ENCODE assay signal across 9 cellular contexts in the genomic region with DNA sequence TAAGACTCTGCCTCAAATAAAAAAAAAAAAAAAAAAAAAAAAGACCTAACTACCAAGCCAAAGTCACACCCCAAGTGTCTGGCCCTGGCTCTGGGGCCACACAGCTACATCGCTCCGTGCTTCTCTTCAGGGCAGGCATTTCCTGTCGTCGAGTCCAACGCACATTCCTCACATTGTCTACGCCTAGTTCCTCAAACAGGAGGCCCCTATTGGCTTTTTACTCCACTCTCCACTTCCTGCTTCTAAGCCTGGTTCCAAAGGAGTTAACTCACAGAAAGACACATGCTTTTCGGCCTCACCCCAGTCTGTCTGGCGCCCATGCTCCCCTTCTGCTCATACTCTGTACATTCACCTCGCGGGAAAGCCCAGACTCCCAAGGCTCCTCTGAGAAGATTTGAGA. TPM values are rescaled to one million over a fixed set of nuclear protein-coding genes. Genes with fewer than 3 reads are reported as not detected.
DNase-seq lines count a peak whose midpoint lies in the region; ATAC-seq, FAIRE-seq and TF ChIP-seq lines count a peak whose summit lies in the region.
"Had no signal": no experiment of that assay in that cellular context is flagged by ENCODE, and none has a peak within 500 bp of the region (broad histone marks: within the 10 kb centered on the region; RNA-seq: fewer than 3 reads in every experiment).

No MANE protein-coding gene starts in this region.

- peaks cover 19% of the 10 kb centered on the region for H3K4me1 Mint-ChIP-seq in progenitor cell of endocrine pancreas (ENCODE audit: low read depth)

- no peaks in the 10 kb centered on the region for H3K36me3 Mint-ChIP-seq in progenitor cell of endocrine pancreas (ENCODE audit: insufficient read depth)

- peak; percentile 14; the same call in 1 of the 2 replicates for TF ChIP-seq POLR2A in H54 (IDR thresholded peaks at IDR 0.05; ENCODE audit: low read depth, low read length)
- TF ChIP-seq POLR2A in gastroesophageal sphincter (IDR thresholded peaks at IDR 0.05): no peak

- 9 to 29% methylated on average over 7 to 8 of the region's 10 CpGs for WGBS in gastroesophageal sphincter (ENCODE audit: low coverage in 1 of 2), 2 donors

- no peaks in the 10 kb centered on the region for H3K36me3 ChIP-seq in gastroesophageal sphincter

- H3K4me3 Mint-ChIP-seq in progenitor cell of endocrine pancreas (ENCODE audit: low read depth): no peak overlapping the region

- peak; percentile 36 for ATAC-seq in gastroesophageal sphincter

- peak; percentile 26 for DNase-seq in H54 (ENCODE audit: insufficient read length, low spot score)
- peak; percentile 94 for DNase-seq in SIG-M5 treated with dmso at 0.1 percent for 504 hours (lab: John Stamatoyannopoulos, UW; ENCODE audit: unreplicated experiment)
- no peak for DNase-seq in progenitor cell of endocrine pancreas (ENCODE audit: low spot score, unreplicated experiment)
- no peak for DNase-seq in NCI-H1417 (lab: John Stamatoyannopoulos, UW)
- no peak for DNase-seq in activated CD8-positive, alpha-beta memory T cell treated with anti-CD3 and anti-CD28 coated beads, Interleukin-2, amount 50 U/mL, for 48 hours
- DNase-seq in epidermal melanocyte (ENCODE audit: insufficient read length, low spot score): no peak
- no peak for DNase-seq in NCI-H1092 treated with DMSO at 0.1 percent for 48 hours (lab: John Stamatoyannopoulos, UW)

- no peaks in the 10 kb centered on the region for H3K4me1 ChIP-seq in gastroesophageal sphincter

- H3K27me3 Mint-ChIP-seq in progenitor cell of endocrine pancreas: no peaks in the 10 kb centered on the region

- no peak overlapping the region for H3K4me3 ChIP-seq in gastroesophageal sphincter

- peaks cover 20% of the 10 kb centered on the region for H3K27me3 ChIP-seq in gastroesophageal sphincter

- no peak overlapping the region for H3K27ac ChIP-seq in gastroesophageal sphincter

- no peak for FAIRE-seq in H54 (lab: Jason Lieb, UNC)

- H3K9me3 Mint-ChIP-seq in progenitor cell of endocrine pancreas (ENCODE audit: low read depth): peaks cover 4% of the 10 kb centered on the region

- H3K9me3 ChIP-seq in gastroesophageal sphincter: no peaks in the 10 kb centered on the region

- TF ChIP-seq EP300 in gastroesophageal sphincter (IDR thresholded peaks at IDR 0.05): no peak

- H3K27ac Mint-ChIP-seq in progenitor cell of endocrine pancreas: peak overlapping the region; percentile 37

- TF ChIP-seq CTCF in gastroesophageal sphincter (IDR thresholded peaks at IDR 0.05) (no peak), progenitor cell of endocrine pancreas (IDR thresholded peaks at IDR 0.05; ENCODE audit: unreplicated experiment) (no peak)

RNA-seq across cellular contexts. Expression of a gene that starts 28.8 kb away (rescaled TPM):
- total RNA-seq in gastroesophageal sphincter (not detected), progenitor cell of endocrine pancreas (not detected in 2 replicates)
- total RNA-seq: temporal lobe had no signal

RNA-seq across cellular contexts. Expression of a gene that starts 37.4 kb away (rescaled TPM):
- total RNA-seq in gastroesophageal sphincter (100 to 1,000 TPM; 359 to 660 (median 508) TPM), progenitor cell of endocrine pancreas (498 and 504 TPM in 2 replicates)

Comparison
In these comparisons a context has a peak if more than half of its experiments do, and no peak if none do; other contexts are left out.
1. DNase-seq: peak in H54 (single experiment) and SIG-M5 treated with dmso at 0.1 percent for 504 hours (single experiment); none in progenitor cell of endocrine pancreas (single experiment), NCI-H1417 (0 of 3), activated CD8-positive, alpha-beta memory T cell treated with anti-CD3 and anti-CD28 coated beads, Interleukin-2, amount 50 U/mL, for 48 hours (single experiment), epidermal melanocyte (single experiment) and NCI-H1092 treated with DMSO at 0.1 percent for 48 hours (single experiment).